12 cellular contexts compared by ENCODE assay signal in genomic region chr1:16324456-16324890, GRCh38. TPM values are rescaled to one million over a fixed set of nuclear protein-coding genes. Genes with fewer than 3 reads are reported as not detected.
DNase-seq lines count a peak whose midpoint lies in the region; ATAC-seq and TF ChIP-seq lines count a peak whose summit lies in the region.
"Had no signal": no experiment of that assay in that cellular context is flagged by ENCODE, and none has a peak within 500 bp of the region (broad histone marks: within the 10 kb centered on the region; RNA-seq: fewer than 3 reads in every experiment).

No MANE protein-coding gene starts in this region.

- DNase-seq in activated CD4-positive, alpha-beta T cell treated with anti-CD3 and anti-CD28 coated beads, Interleukin-2, amount 10 ng/mL, durations not matched to agents 7 days and 5 days = no peak
- no peak for DNase-seq in activated CD4-positive, alpha-beta T cell treated with anti-CD3 and anti-CD28 coated beads, Interleukin-2, amount 50 U/mL, for 48 hours
- DNase-seq in amniotic stem cell (lab: John Stamatoyannopoulos, UW) = peak; percentile 63
- no peak for DNase-seq in left ventricle myocardium superior
- DNase-seq in uterus = peak; percentile 22 to 28
- no peak for DNase-seq in D341Med (ENCODE audit: low spot score)
- no peak for DNase-seq in T1000 (lab: John Stamatoyannopoulos, UW)
- DNase-seq in NCI-H128 (lab: John Stamatoyannopoulos, UW; ENCODE audit: unreplicated experiment) = no peak

- CTCF ChIA-PET in activated CD4-positive, alpha-beta T cell treated with anti-CD3 and anti-CD28 coated beads, Interleukin-2, amount 10 ng/mL, durations not matched to agents 7 days and 5 days (lab: Charles Lee) = no interaction called here

- no peaks in the 10 kb centered on the region for H3K9me3 Mint-ChIP-seq in activated CD4-positive, alpha-beta T cell treated with anti-CD3 and anti-CD28 coated beads, Interleukin-2, amount 10 ng/mL, durations not matched to agents 7 days and 5 days
- H3K9me3 Mint-ChIP-seq: activated T-helper 17 cell treated with anti-CD3 and anti-CD28 coated beads, Interleukin-2, amount 50 U/mL, for 72 hours; IgD-negative memory B cell; T-helper 1 cell treated with Interleukin-12 subunit alpha and Interleukin-12 subunit beta and Interleukin-4 antibody, amounts not matched to agents 30 μg/mL and 1 μg/mL, for 36 hours had no signal

- ATAC-seq in left ventricle myocardium superior = peak; percentile 81
- ATAC-seq: activated T-helper 17 cell treated with anti-CD3 and anti-CD28 coated beads, Interleukin-2, amount 50 U/mL, for 72 hours had no signal

- H3K4me3 ChIP-seq in uterus = no peak overlapping the region
- H3K4me3 ChIP-seq: vagina had no signal

- peak overlapping the region; percentile 28 for H3K27ac Mint-ChIP-seq in activated CD4-positive, alpha-beta T cell treated with anti-CD3 and anti-CD28 coated beads, Interleukin-2, amount 10 ng/mL, durations not matched to agents 7 days and 5 days
- H3K27ac Mint-ChIP-seq: activated T-helper 17 cell treated with anti-CD3 and anti-CD28 coated beads, Interleukin-2, amount 50 U/mL, for 72 hours; IgD-negative memory B cell; T-helper 1 cell treated with Interleukin-12 subunit alpha and Interleukin-12 subunit beta and Interleukin-4 antibody, amounts not matched to agents 30 μg/mL and 1 μg/mL, for 36 hours had no signal

- H3K4me3 Mint-ChIP-seq in activated CD4-positive, alpha-beta T cell treated with anti-CD3 and anti-CD28 coated beads, Interleukin-2, amount 10 ng/mL, durations not matched to agents 7 days and 5 days = no peak overlapping the region
- H3K4me3 Mint-ChIP-seq: activated T-helper 17 cell treated with anti-CD3 and anti-CD28 coated beads, Interleukin-2, amount 50 U/mL, for 72 hours; IgD-negative memory B cell; T-helper 1 cell treated with Interleukin-12 subunit alpha and Interleukin-12 subunit beta and Interleukin-4 antibody, amounts not matched to agents 30 μg/mL and 1 μg/mL, for 36 hours had no signal

- no peaks in the 10 kb centered on the region for H3K36me3 ChIP-seq in uterus
- H3K36me3 ChIP-seq: vagina had no signal

- peaks cover 5 to 10% of the 10 kb centered on the region in 2 donors for H3K4me1 ChIP-seq in uterus

- H3K27ac ChIP-seq in uterus = no peak overlapping the region
- H3K27ac ChIP-seq: vagina had no signal

- POLR2A ChIA-PET in activated CD4-positive, alpha-beta T cell treated with anti-CD3 and anti-CD28 coated beads, Interleukin-2, amount 10 ng/mL, durations not matched to agents 7 days and 5 days (lab: Charles Lee) = interaction anchor here (0.5 kb wide), 1 partner anchor 710 kb away, joined by 3 read pairs; no protein-coding TSS in a partner anchor

- intact Hi-C loops in left ventricle myocardium superior (cut with micrococcal nuclease) = no loop called here
- intact Hi-C loops in uterus (cut with DNase I; ENCODE audit: low total_unique reads) = no loop called here

- no peak for TF ChIP-seq POLR2A in uterus (IDR thresholded peaks at IDR 0.05)

- H3K27me3 Mint-ChIP-seq in activated CD4-positive, alpha-beta T cell treated with anti-CD3 and anti-CD28 coated beads, Interleukin-2, amount 10 ng/mL, durations not matched to agents 7 days and 5 days = no peaks in the 10 kb centered on the region
- H3K27me3 Mint-ChIP-seq: activated T-helper 17 cell treated with anti-CD3 and anti-CD28 coated beads, Interleukin-2, amount 50 U/mL, for 72 hours; IgD-negative memory B cell had no signal

- peaks cover 2% of the 10 kb centered on the region for H3K4me1 Mint-ChIP-seq in activated CD4-positive, alpha-beta T cell treated with anti-CD3 and anti-CD28 coated beads, Interleukin-2, amount 10 ng/mL, durations not matched to agents 7 days and 5 days

- H3K9me3 ChIP-seq in uterus = no peaks in the 10 kb centered on the region
- H3K9me3 ChIP-seq: vagina had no signal

- H3K27me3 ChIP-seq in uterus = no peaks in the 10 kb centered on the region
- H3K27me3 ChIP-seq: vagina had no signal

- TF ChIP-seq CTCF in uterus (IDR thresholded peaks at IDR 0.05) = no peak

- H3K36me3 Mint-ChIP-seq in activated CD4-positive, alpha-beta T cell treated with anti-CD3 and anti-CD28 coated beads, Interleukin-2, amount 10 ng/mL, durations not matched to agents 7 days and 5 days (ENCODE audit: low read depth) = peaks cover 9% of the 10 kb centered on the region

RNA-seq across cellular contexts. Expression of gene FBXO42, which starts 27.8 kb away (rescaled TPM):
- total RNA-seq in activated CD4-positive, alpha-beta T cell treated with anti-CD3 and anti-CD28 coated beads, Interleukin-2, amount 10 ng/mL, durations not matched to agents 7 days and 5 days = 10 to 100 TPM; 15.5 to 19.3 TPM
- total RNA-seq in left ventricle myocardium superior (23.1 TPM), uterus (10 to 100 TPM; 21.0 to 30.3 (median 23.0) TPM)

RNA-seq across cellular contexts. Expression of gene SZRD1, which starts 42.6 kb away (rescaled TPM):
- total RNA-seq in activated CD4-positive, alpha-beta T cell treated with anti-CD3 and anti-CD28 coated beads, Interleukin-2, amount 10 ng/mL, durations not matched to agents 7 days and 5 days = 100 to 1,000 TPM; 156 to 177 TPM
- total RNA-seq in left ventricle myocardium superior (109 TPM), uterus (100 to 1,000 TPM in 1 of 4 donors, 10 to 100 TPM in 3; 24.4 to 126 (median 47.2) TPM)

Comparison
In these comparisons a context has a peak if more than half of its experiments do, and no peak if none do; other contexts are left out.
1. DNase-seq: peak in amniotic stem cell (single experiment) and uterus (2 of 2); none in activated CD4-positive, alpha-beta T cell treated with anti-CD3 and anti-CD28 coated beads, Interleukin-2, amount 10 ng/mL, durations not matched to agents 7 days and 5 days (single experiment), activated CD4-positive, alpha-beta T cell treated with anti-CD3 and anti-CD28 coated beads, Interleukin-2, amount 50 U/mL, for 48 hours (0 of 2), left ventricle myocardium superior (single experiment), D341Med (single experiment), T1000 (single experiment) and NCI-H128 (single experiment).